23 cellular contexts compared by ENCODE assay signal in genomic region chr3:11578169-11578568, GRCh38.
"Had no signal": no experiment of that assay in that cellular context is flagged by ENCODE, and none has a peak within 500 bp of the region (broad histone marks: within the 10 kb centered on the region; RNA-seq: fewer than 3 reads in every experiment).

No MANE protein-coding gene starts in this region.

- H3K4me3 Mint-ChIP-seq: activated CD8-positive, alpha-beta T cell treated with anti-CD3 and anti-CD28 coated beads for 36 hours; activated naive CD4-positive, alpha-beta T cell treated with anti-CD3 and anti-CD28 coated beads, Interleukin-2, amount 50 U/mL, for 24 hours; activated T-cell treated with anti-CD3 and anti-CD28 coated beads, Interleukin-2, amount 50 U/mL, for 72 hours; T-helper 1 cell treated with Interleukin-12 subunit alpha and Interleukin-12 subunit beta and Interleukin-4 antibody, amounts not matched to agents 30 μg/mL and 1 μg/mL, for 36 hours had no signal

- H3K9me3 ChIP-seq: Peyer's patch, SJCRH30, SK-N-SH had no signal

- ATAC-seq: activated CD4-positive, CD25-positive, alpha-beta regulatory T cell treated with anti-CD3 and anti-CD28 coated beads, Interleukin-2, amount 50 U/mL, for 24 hours; activated CD8-positive, alpha-beta T cell treated with anti-CD3 and anti-CD28 coated beads for 36 hours; activated T-cell treated with anti-CD3 and anti-CD28 coated beads, Interleukin-2, amount 50 U/mL, for 72 hours had no signal

- H3K4me3 ChIP-seq: Peyer's patch, SJCRH30 had no signal

- H3K9me2 ChIP-seq: SK-N-SH had no signal

- H3K4me2 ChIP-seq: SK-N-SH had no signal

- H3K27ac Mint-ChIP-seq: activated T-cell treated with anti-CD3 and anti-CD28 coated beads, Interleukin-2, amount 50 U/mL, for 72 hours; T-helper 1 cell treated with Interleukin-12 subunit alpha and Interleukin-12 subunit beta and Interleukin-4 antibody, amounts not matched to agents 30 μg/mL and 1 μg/mL, for 36 hours had no signal

- H3K27me3 Mint-ChIP-seq: activated CD8-positive, alpha-beta T cell treated with anti-CD3 and anti-CD28 coated beads for 36 hours; activated naive CD4-positive, alpha-beta T cell treated with anti-CD3 and anti-CD28 coated beads, Interleukin-2, amount 50 U/mL, for 24 hours had no signal

- H3K27ac ChIP-seq: Peyer's patch, RWPE1, SJCRH30 had no signal

- H3K9me3 Mint-ChIP-seq: activated CD8-positive, alpha-beta T cell treated with anti-CD3 and anti-CD28 coated beads for 36 hours; activated naive CD4-positive, alpha-beta T cell treated with anti-CD3 and anti-CD28 coated beads, Interleukin-2, amount 50 U/mL, for 24 hours; activated T-cell treated with anti-CD3 and anti-CD28 coated beads, Interleukin-2, amount 50 U/mL, for 72 hours; T-helper 1 cell treated with Interleukin-12 subunit alpha and Interleukin-12 subunit beta and Interleukin-4 antibody, amounts not matched to agents 30 μg/mL and 1 μg/mL, for 36 hours had no signal

- DNase-seq: activated CD4-positive, alpha-beta T cell treated with anti-CD3 and anti-CD28 coated beads for 4 hours; activated CD8-positive, alpha-beta memory T cell treated with anti-CD3 and anti-CD28 coated beads, Interleukin-2, amount 50 U/mL, for 4 hours; activated CD8-positive, alpha-beta T cell treated with anti-CD3 and anti-CD28 coated beads for 36 hours; activated naive CD4-positive, alpha-beta T cell; activated T-cell treated with anti-CD3 and anti-CD28 coated beads, Interleukin-2, amount 50 U/mL, for 72 hours; aorta; Karpas-422; MM.1S; NCI-H1105; NCI-H1436; NCI-H1694 treated with DMSO at 0.1 percent for 48 hours; NCI-H2029 treated with DMSO at 0.1 percent for 48 hours; NCI-H345; NCI-H510A; NCI-H69; Peyer's patch; Right ventricle myocardium superior; SJCRH30; SK-N-SH had no signal

- H3K27me3 ChIP-seq: Peyer's patch, SJCRH30 had no signal

- H3K9ac ChIP-seq: SK-N-SH had no signal
